ENCODE assay signal across 9 cellular contexts in genomic region chr13:27353166-27353583, GRCh38.
DNase-seq lines count a peak whose midpoint lies in the region; ATAC-seq and TF ChIP-seq lines count a peak whose summit lies in the region.
"Had no signal": no experiment of that assay in that cellular context is flagged by ENCODE, and none has a peak within 500 bp of the region (broad histone marks: within the 10 kb centered on the region; RNA-seq: fewer than 3 reads in every experiment).

No MANE protein-coding gene starts in this region.

- H3K36me3 Mint-ChIP-seq in T-cell = no peaks in the 10 kb centered on the region

- ATAC-seq in GM18873 (IDR thresholded peaks at IDR 0.05; ENCODE audit: low FRiP score, unreplicated experiment) (peak; percentile 99), HG03039 (IDR thresholded peaks at IDR 0.05; ENCODE audit: unreplicated experiment) (peak; percentile 98), T-cell (replicated peaks in 1 of 4) (no peak)

- POLR2A ChIA-PET in AG04450 (lab: Yijun Ruan, JAX) = interaction anchor here (0.8 to 2.5 kb wide), 5 partner anchors 11 to 370 kb away, joined by 3 to 12 read pairs (median 5); partner anchors contain the start of gene RASL11A
- POLR2A ChIA-PET in T-cell (lab: Charles Lee) = no interaction called here

- H3K79me2 ChIP-seq in mammary epithelial cell (ENCODE audit: insufficient read depth, low read length) = no peaks in the 10 kb centered on the region

- peak; percentile 29 for DNase-seq in AG04450 (ENCODE audit: low read depth, low spot score)
- no peak for DNase-seq in T-cell
- peak; percentile 72 for DNase-seq in kidney tubule cell (ENCODE audit: low spot score)
- no peak for DNase-seq in mammary epithelial cell
- no peak for DNase-seq in AML-193 (lab: John Stamatoyannopoulos, UW)
- no peak for DNase-seq in CD1c-positive myeloid dendritic cell (ENCODE audit: extremely low spot score)

- H3K36me3 ChIP-seq in mammary epithelial cell (ENCODE audit: insufficient read depth, low read length) = no peaks in the 10 kb centered on the region
- H3K36me3 ChIP-seq: cardiac muscle cell had no signal

- H3K27ac ChIP-seq in AG04450 (ENCODE audit: low read depth, low read length) = peak overlapping the region; percentile 82
- no peak overlapping the region for H3K27ac ChIP-seq in mammary epithelial cell (ENCODE audit: insufficient read depth, low read depth, low read length)
- H3K27ac ChIP-seq: cardiac muscle cell had no signal

- BruUV-seq in mammary epithelial cell (replicated peaks; lab: Mats Ljungman, UMichigan) = no TSS peak

- H2AFZ ChIP-seq in mammary epithelial cell (ENCODE audit: low read depth, low read length) = no peak overlapping the region

- H3K27me3 ChIP-seq in AG04450 (ENCODE audit: control insufficient read depth, insufficient read depth, low read length) (no peaks in the 10 kb centered on the region), mammary epithelial cell (ENCODE audit: insufficient read depth, low read length) (peaks cover 2% of the 10 kb centered on the region)
- H3K27me3 ChIP-seq: cardiac muscle cell had no signal

- in situ Hi-C loops in mammary epithelial cell (cut with MboI; ENCODE audit: low sequenced_read_pairs in 2 of 2) = no loop called here

- CTCF ChIA-PET in AG04450 (lab: Charles Lee) = interaction anchor here (0.6 to 11.2 kb wide), 6 partner anchors 9 to 473 kb away, joined by 3 to 108 read pairs (median 20); no protein-coding TSS in a partner anchor
- CTCF ChIA-PET in T-cell (lab: Charles Lee) = interaction anchor here in 1 of 2 donors (0.6 kb wide), 1 partner anchor 368 kb away, joined by 5 read pairs; no protein-coding TSS in a partner anchor
- CTCF ChIA-PET in mammary epithelial cell (lab: Charles Lee; ENCODE audit: low non-redundant PET) = no interaction called here

- WGBS in mammary epithelial cell (ENCODE audit: low coverage, missing lambda C conversion rate) = 61% methylated on average over 8 of the region's 9 CpGs

- no peaks in the 10 kb centered on the region for H4K20me1 ChIP-seq in mammary epithelial cell (ENCODE audit: insufficient read depth, low read length)

- no peaks in the 10 kb centered on the region for H3K9me3 Mint-ChIP-seq in T-cell

- H3K9me3 ChIP-seq in AG04450 (ENCODE audit: control insufficient read depth, insufficient read depth, low read length) = no peaks in the 10 kb centered on the region; the same call in 1 of the 2 replicates
- H3K9me3 ChIP-seq in mammary epithelial cell (replicated peaks; ENCODE audit: insufficient read depth, low read length) = peaks cover 2% of the 10 kb centered on the region

- intact Hi-C loops in mammary epithelial cell (cut with micrococcal nuclease) = loop anchor here (10.0 kb wide), 2 partner anchors 178 to 648 kb away; partner anchors contain the start of gene USP12

- H3K27me3 Mint-ChIP-seq in T-cell = peaks cover 4 to 8% of the 10 kb centered on the region in 2 donors

- H3K27ac Mint-ChIP-seq in T-cell = peak overlapping the region in 1 of 2 donors; percentile 19

- no peaks in the 10 kb centered on the region for H3K4me1 ChIP-seq in mammary epithelial cell (ENCODE audit: insufficient read depth, low read length)

- peaks cover 0 to 10% (median 5%) of the 10 kb centered on the region in 3 donors for H3K4me1 Mint-ChIP-seq in T-cell

- no peak overlapping the region for H3K4me2 ChIP-seq in mammary epithelial cell (ENCODE audit: insufficient read depth, low read depth, low read length)

- H3K4me3 Mint-ChIP-seq in T-cell = peak overlapping the region in 2 of 3 donors; percentile 30 to 66

- H3K4me3 ChIP-seq in AG04450 (ENCODE audit: low read depth, low read length) (peak overlapping the region; percentile 48), mammary epithelial cell (replicated peaks in 1 of 3; ENCODE audit: insufficient read depth in 1 of 3, low read depth in 2 of 3, low read length in 3 of 3) (no peak overlapping the region)
- H3K4me3 ChIP-seq: cardiac muscle cell had no signal

- TF ChIP-seq CTCF in AG04450 (IDR thresholded peaks at IDR 0.05; ENCODE audit: low read depth, low read length) = no peak
- no peak for TF ChIP-seq CTCF in mammary epithelial cell (conservative IDR thresholded peaks at IDR 0.05 in 1 of 2, IDR thresholded peaks at IDR 0.05 in 1 of 2; ENCODE audit: extremely low read depth in 1 of 2, insufficient read depth in 1 of 2, low read depth in 1 of 2, low read length in 2 of 2)

- H3K9ac ChIP-seq in mammary epithelial cell (ENCODE audit: insufficient read depth, low read length) = no peak overlapping the region

- dilution Hi-C loops in mammary epithelial cell (cut with HindIII; ENCODE audit: low sequenced_read_pairs) = no loop called here

Comparison
In these comparisons a context has a peak if more than half of its experiments do, and no peak if none do; other contexts are left out.
1. DNase-seq: peak in AG04450 (single experiment) and kidney tubule cell (single experiment); none in T-cell (0 of 34), mammary epithelial cell (single experiment), AML-193 (0 of 2) and CD1c-positive myeloid dendritic cell (single experiment).
2. ATAC-seq: peak in GM18873 (single experiment) and HG03039 (single experiment); none in T-cell (0 of 4).